Comparison of ENCODE assay signal across 1 cellular context in genomic region chr16:58733671-58734458, GRCh38.
TF ChIP-seq lines count a peak whose summit lies in the region.

TSS of gene GOT2 (minus strand) at chr16:58734316. CDS start at chr16:58734228, 88 bp downstream.

TF ChIP-seq in HEK293, 187 proteins besides CTCF, POLR2A, EP300 and RAD21 (continued from another document):
- TF ChIP-seq, protein P1, sequence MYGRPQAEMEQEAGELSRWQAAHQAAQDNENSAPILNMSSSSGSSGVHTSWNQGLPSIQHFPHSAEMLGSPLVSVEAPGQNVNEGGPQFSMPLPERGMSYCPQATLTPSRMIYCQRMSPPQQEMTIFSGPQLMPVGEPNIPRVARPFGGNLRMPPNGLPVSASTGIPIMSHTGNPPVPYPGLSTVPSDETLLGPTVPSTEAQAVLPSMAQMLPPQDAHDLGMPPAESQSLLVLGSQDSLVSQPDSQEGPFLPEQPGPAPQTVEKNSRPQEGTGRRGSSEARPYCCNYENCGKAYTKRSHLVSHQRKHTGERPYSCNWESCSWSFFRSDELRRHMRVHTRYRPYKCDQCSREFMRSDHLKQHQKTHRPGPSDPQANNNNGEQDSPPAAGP (tag by site-specific recombination; IDR thresholded peaks at IDR 0.05): peak; percentile 79; the same call in 1 of the 2 replicates
- TF ChIP-seq ZNF830 (tag by site-specific recombination; IDR thresholded peaks at IDR 0.05; ENCODE audit: low read depth): no peak
- TF ChIP-seq ZNF530 (tag by site-specific recombination; IDR thresholded peaks at IDR 0.05; ENCODE audit: low read depth): no peak
- TF ChIP-seq IKZF3 (tag by site-specific recombination; IDR thresholded peaks at IDR 0.05): peak; percentile 45
- TF ChIP-seq ZNF585B (tag by site-specific recombination; IDR thresholded peaks at IDR 0.05): no peak
- TF ChIP-seq SP3 (tag by site-specific recombination; IDR thresholded peaks at IDR 0.05): no peak
- peak; percentile 78 for TF ChIP-seq ZBTB11 (tag by site-specific recombination; conservative IDR thresholded peaks at IDR 0.05; ENCODE audit: low read depth)
- TF ChIP-seq, protein P2, sequence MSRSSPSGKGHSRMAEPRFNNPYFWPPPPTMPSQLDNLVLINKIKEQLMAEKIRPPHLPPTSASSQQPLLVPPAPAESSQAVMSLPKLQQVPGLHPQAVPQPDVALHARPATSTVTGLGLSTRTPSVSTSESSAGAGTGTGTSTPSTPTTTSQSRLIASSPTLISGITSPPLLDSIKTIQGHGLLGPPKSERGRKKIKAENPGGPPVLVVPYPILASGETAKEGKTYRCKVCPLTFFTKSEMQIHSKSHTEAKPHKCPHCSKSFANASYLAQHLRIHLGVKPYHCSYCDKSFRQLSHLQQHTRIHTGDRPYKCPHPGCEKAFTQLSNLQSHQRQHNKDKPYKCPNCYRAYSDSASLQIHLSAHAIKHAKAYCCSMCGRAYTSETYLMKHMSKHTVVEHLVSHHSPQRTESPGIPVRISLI (tag by site-specific recombination; IDR thresholded peaks at IDR 0.05): no peak
- peak; percentile 24; the same call in 1 of the 2 replicates for TF ChIP-seq KLF1 (tag by site-specific recombination; IDR thresholded peaks at IDR 0.05)
- TF ChIP-seq ZNF248 (tag by site-specific recombination; IDR thresholded peaks at IDR 0.05): no peak
- TF ChIP-seq ZNF223 (tag by site-specific recombination; IDR thresholded peaks at IDR 0.05): no peak
- TF ChIP-seq ZNF214 (tag by site-specific recombination; IDR thresholded peaks at IDR 0.05; ENCODE audit: borderline replicate concordance): no peak
- TF ChIP-seq, protein P3, sequence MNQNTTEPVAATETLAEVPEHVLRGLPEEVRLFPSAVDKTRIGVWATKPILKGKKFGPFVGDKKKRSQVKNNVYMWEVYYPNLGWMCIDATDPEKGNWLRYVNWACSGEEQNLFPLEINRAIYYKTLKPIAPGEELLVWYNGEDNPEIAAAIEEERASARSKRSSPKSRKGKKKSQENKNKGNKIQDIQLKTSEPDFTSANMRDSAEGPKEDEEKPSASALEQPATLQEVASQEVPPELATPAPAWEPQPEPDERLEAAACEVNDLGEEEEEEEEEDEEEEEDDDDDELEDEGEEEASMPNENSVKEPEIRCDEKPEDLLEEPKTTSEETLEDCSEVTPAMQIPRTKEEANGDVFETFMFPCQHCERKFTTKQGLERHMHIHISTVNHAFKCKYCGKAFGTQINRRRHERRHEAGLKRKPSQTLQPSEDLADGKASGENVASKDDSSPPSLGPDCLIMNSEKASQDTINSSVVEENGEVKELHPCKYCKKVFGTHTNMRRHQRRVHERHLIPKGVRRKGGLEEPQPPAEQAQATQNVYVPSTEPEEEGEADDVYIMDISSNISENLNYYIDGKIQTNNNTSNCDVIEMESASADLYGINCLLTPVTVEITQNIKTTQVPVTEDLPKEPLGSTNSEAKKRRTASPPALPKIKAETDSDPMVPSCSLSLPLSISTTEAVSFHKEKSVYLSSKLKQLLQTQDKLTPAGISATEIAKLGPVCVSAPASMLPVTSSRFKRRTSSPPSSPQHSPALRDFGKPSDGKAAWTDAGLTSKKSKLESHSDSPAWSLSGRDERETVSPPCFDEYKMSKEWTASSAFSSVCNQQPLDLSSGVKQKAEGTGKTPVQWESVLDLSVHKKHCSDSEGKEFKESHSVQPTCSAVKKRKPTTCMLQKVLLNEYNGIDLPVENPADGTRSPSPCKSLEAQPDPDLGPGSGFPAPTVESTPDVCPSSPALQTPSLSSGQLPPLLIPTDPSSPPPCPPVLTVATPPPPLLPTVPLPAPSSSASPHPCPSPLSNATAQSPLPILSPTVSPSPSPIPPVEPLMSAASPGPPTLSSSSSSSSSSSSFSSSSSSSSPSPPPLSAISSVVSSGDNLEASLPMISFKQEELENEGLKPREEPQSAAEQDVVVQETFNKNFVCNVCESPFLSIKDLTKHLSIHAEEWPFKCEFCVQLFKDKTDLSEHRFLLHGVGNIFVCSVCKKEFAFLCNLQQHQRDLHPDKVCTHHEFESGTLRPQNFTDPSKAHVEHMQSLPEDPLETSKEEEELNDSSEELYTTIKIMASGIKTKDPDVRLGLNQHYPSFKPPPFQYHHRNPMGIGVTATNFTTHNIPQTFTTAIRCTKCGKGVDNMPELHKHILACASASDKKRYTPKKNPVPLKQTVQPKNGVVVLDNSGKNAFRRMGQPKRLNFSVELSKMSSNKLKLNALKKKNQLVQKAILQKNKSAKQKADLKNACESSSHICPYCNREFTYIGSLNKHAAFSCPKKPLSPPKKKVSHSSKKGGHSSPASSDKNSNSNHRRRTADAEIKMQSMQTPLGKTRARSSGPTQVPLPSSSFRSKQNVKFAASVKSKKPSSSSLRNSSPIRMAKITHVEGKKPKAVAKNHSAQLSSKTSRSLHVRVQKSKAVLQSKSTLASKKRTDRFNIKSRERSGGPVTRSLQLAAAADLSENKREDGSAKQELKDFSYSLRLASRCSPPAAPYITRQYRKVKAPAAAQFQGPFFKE (tag by site-specific recombination; IDR thresholded peaks at IDR 0.05; ENCODE audit: borderline replicate concordance): no peak
- no peak; the same call in 1 of the 2 replicates for TF ChIP-seq ZNF777 (tag by site-specific recombination; IDR thresholded peaks at IDR 0.05; ENCODE audit: borderline replicate concordance)
- TF ChIP-seq, protein P4, sequence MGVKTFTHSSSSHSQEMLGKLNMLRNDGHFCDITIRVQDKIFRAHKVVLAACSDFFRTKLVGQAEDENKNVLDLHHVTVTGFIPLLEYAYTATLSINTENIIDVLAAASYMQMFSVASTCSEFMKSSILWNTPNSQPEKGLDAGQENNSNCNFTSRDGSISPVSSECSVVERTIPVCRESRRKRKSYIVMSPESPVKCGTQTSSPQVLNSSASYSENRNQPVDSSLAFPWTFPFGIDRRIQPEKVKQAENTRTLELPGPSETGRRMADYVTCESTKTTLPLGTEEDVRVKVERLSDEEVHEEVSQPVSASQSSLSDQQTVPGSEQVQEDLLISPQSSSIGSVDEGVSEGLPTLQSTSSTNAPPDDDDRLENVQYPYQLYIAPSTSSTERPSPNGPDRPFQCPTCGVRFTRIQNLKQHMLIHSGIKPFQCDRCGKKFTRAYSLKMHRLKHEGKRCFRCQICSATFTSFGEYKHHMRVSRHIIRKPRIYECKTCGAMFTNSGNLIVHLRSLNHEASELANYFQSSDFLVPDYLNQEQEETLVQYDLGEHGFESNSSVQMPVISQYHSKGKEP (tag by site-specific recombination; IDR thresholded peaks at IDR 0.05): peak; percentile 63; the same call in 1 of the 2 replicates
- TF ChIP-seq ZNF169 (tag by site-specific recombination; IDR thresholded peaks at IDR 0.05): no peak
- TF ChIP-seq ZSCAN16 (tag by site-specific recombination; IDR thresholded peaks at IDR 0.05): 0 out of 2 replicates have a peak, but pooled peaks have one; percentile 7
- TF ChIP-seq ZNF155 (tag by site-specific recombination; IDR thresholded peaks at IDR 0.05): no peak
- no peak for TF ChIP-seq ZNF555 (tag by site-specific recombination; conservative IDR thresholded peaks at IDR 0.05)
- no peak for TF ChIP-seq BCL11A (tag by site-specific recombination; IDR thresholded peaks at IDR 0.05; ENCODE audit: low read depth)
- TF ChIP-seq HOXD13 (CRISPR knock-in tag; IDR thresholded peaks at IDR 0.05; ENCODE audit: borderline replicate concordance): 0 out of 2 replicates have a peak, but pooled peaks have one; percentile 63
- peak; percentile 5; the same call in 1 of the 2 replicates for TF ChIP-seq ZNF76 (tag by site-specific recombination; IDR thresholded peaks at IDR 0.05; ENCODE audit: borderline replicate concordance, low read depth)
- no peak for TF ChIP-seq ZNF776 (tag by site-specific recombination; IDR thresholded peaks at IDR 0.05; ENCODE audit: borderline replicate concordance)
- no peak; the same call in 1 of the 2 replicates for TF ChIP-seq KLF9 (tag by site-specific recombination; IDR thresholded peaks at IDR 0.05; ENCODE audit: low read depth)
- TF ChIP-seq ZNF426 (tag by site-specific recombination; IDR thresholded peaks at IDR 0.05): no peak
- TF ChIP-seq HIC1 (tag by site-specific recombination; IDR thresholded peaks at IDR 0.05): no peak
- TF ChIP-seq KLF7 (tag by site-specific recombination; IDR thresholded peaks at IDR 0.05; ENCODE audit: borderline replicate concordance): no peak
- TF ChIP-seq ZNF354C (tag by site-specific recombination; IDR thresholded peaks at IDR 0.05; ENCODE audit: borderline replicate concordance, low read depth): no peak
- no peak for TF ChIP-seq ZNF549 (tag by site-specific recombination; IDR thresholded peaks at IDR 0.05)
- TF ChIP-seq, protein P5, sequence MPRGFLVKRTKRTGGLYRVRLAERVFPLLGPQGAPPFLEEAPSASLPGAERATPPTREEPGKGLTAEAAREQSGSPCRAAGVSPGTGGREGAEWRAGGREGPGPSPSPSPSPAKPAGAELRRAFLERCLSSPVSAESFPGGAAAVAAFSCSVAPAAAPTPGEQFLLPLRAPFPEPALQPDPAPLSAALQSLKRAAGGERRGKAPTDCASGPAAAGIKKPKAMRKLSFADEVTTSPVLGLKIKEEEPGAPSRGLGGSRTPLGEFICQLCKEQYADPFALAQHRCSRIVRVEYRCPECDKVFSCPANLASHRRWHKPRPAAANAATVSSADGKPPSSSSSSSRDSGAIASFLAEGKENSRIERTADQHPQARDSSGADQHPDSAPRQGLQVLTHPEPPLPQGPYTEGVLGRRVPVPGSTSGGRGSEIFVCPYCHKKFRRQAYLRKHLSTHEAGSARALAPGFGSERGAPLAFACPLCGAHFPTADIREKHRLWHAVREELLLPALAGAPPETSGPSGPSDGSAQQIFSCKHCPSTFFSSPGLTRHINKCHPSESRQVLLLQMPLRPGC (tag by site-specific recombination; IDR thresholded peaks at IDR 0.05): peak; percentile 41; the same call in 1 of the 2 replicates
- TF ChIP-seq ZBTB1 (tag by site-specific recombination; IDR thresholded peaks at IDR 0.05): no peak
- peak; percentile 34; the same call in 1 of the 2 replicates for TF ChIP-seq ZNF133 (tag by site-specific recombination; IDR thresholded peaks at IDR 0.05)
- TF ChIP-seq ZNF311 (tag by site-specific recombination; IDR thresholded peaks at IDR 0.05; ENCODE audit: borderline replicate concordance): no peak
- TF ChIP-seq ZNF341 (tag by site-specific recombination; IDR thresholded peaks at IDR 0.05; ENCODE audit: low read depth): no peak
- TF ChIP-seq ZNF19 (tag by site-specific recombination; IDR thresholded peaks at IDR 0.05; ENCODE audit: low read depth): no peak
- peak; percentile 40; the same call in 1 of the 2 replicates for TF ChIP-seq KLF8 (tag by site-specific recombination; IDR thresholded peaks at IDR 0.05)
- TF ChIP-seq, protein P6, sequence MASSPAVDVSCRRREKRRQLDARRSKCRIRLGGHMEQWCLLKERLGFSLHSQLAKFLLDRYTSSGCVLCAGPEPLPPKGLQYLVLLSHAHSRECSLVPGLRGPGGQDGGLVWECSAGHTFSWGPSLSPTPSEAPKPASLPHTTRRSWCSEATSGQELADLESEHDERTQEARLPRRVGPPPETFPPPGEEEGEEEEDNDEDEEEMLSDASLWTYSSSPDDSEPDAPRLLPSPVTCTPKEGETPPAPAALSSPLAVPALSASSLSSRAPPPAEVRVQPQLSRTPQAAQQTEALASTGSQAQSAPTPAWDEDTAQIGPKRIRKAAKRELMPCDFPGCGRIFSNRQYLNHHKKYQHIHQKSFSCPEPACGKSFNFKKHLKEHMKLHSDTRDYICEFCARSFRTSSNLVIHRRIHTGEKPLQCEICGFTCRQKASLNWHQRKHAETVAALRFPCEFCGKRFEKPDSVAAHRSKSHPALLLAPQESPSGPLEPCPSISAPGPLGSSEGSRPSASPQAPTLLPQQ (tag by site-specific recombination; IDR thresholded peaks at IDR 0.05): 0 out of 2 replicates have a peak, but pooled peaks have one; percentile 75
